14 cellular contexts compared by ENCODE assay signal in the genomic region with DNA sequence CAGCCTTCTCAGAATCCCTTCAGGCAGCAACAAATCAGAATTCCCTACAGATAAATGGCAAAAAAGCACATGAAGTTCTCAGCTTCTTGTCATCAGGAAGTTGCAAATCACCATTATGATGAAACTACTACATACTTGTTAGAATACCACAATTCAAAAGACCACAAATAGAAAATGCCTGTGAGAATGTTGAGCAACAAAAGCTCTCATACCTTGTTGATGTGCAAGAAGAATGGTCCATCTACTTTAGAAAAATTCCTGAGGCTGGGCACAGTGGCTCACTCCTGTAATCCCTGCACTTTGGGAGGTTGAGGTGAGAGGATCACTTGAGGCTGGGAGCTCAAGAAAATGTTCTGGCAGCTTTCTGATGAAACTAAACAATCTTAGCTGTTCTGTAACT.
DNase-seq lines count a peak whose midpoint lies in the region; ATAC-seq and TF ChIP-seq lines count a peak whose summit lies in the region.
"Had no signal": no experiment of that assay in that cellular context is flagged by ENCODE, and none has a peak within 500 bp of the region (broad histone marks: within the 10 kb centered on the region; RNA-seq: fewer than 3 reads in every experiment).

No MANE protein-coding gene starts in this region.

- TF ChIP-seq CTCF in fibroblast of villous mesenchyme (IDR thresholded peaks at IDR 0.05; ENCODE audit: insufficient read depth, low read depth, low read length) (no peak), stomach (IDR thresholded peaks at IDR 0.05) (no peak)

- DNase-seq in NOMO-1 (lab: John Stamatoyannopoulos, UW; ENCODE audit: unreplicated experiment in 2 of 2) (peak; percentile 33 to 45), NOMO-1 treated with dmso at 0.1 percent for 144 hours (lab: John Stamatoyannopoulos, UW; ENCODE audit: unreplicated experiment) (no peak), NCI-H226 (peak; percentile 9), astrocyte of the hippocampus (ENCODE audit: low read depth, low spot score) (peak; percentile 1), fibroblast of villous mesenchyme (ENCODE audit: low read depth) (peak; percentile 1), stomach (no peak)
- DNase-seq: 8988T; CD4-positive, CD25-positive, alpha-beta regulatory T cell; GOT3 had no signal

- ATAC-seq in GM18868 (IDR thresholded peaks at IDR 0.05; ENCODE audit: unreplicated experiment) (no peak), GM21367 (IDR thresholded peaks at IDR 0.05; ENCODE audit: unreplicated experiment) (no peak)
- ATAC-seq: HepG2 had no signal

- peaks cover 0 to 6% (median 3%) of the 10 kb centered on the region in 4 donors for H3K9me3 ChIP-seq in stomach
- H3K9me3 ChIP-seq: BLaER1 treated with 17β-estradiol and CSF1 and Interleukin-3, amounts not matched to agents 10 nM and 100 nM; HAP-1 had no signal

- intact Hi-C loops in stomach (cut with DNase I; ENCODE audit: low total_unique reads), result no loop called here

- no peaks in the 10 kb centered on the region for H3K36me3 ChIP-seq in stomach
- H3K36me3 ChIP-seq: BLaER1 treated with 17β-estradiol and CSF1 and Interleukin-3, amounts not matched to agents 10 nM and 100 nM; HAP-1 had no signal

- TF ChIP-seq EP300 in stomach (IDR thresholded peaks at IDR 0.05), result no peak

- no peaks in the 10 kb centered on the region for H3K4me1 ChIP-seq in stomach
- H3K4me1 ChIP-seq: BLaER1 treated with 17β-estradiol and CSF1 and Interleukin-3, amounts not matched to agents 10 nM and 100 nM; HAP-1 had no signal

- H3K27me3 ChIP-seq in stomach, result no peaks in the 10 kb centered on the region
- H3K27me3 ChIP-seq: BLaER1 treated with 17β-estradiol and CSF1 and Interleukin-3, amounts not matched to agents 10 nM and 100 nM had no signal

- no peak for TF ChIP-seq POLR2A in stomach (IDR thresholded peaks at IDR 0.05)

- H3K27ac ChIP-seq in stomach, result no peak overlapping the region
- H3K27ac ChIP-seq: BLaER1 treated with 17β-estradiol and CSF1 and Interleukin-3, amounts not matched to agents 10 nM and 100 nM had no signal

- no peak overlapping the region for H3K4me3 ChIP-seq in fibroblast of villous mesenchyme (ENCODE audit: low read depth, low read length)
- H3K4me3 ChIP-seq in stomach, result no peak overlapping the region
- H3K4me3 ChIP-seq: BLaER1 treated with 17β-estradiol and CSF1 and Interleukin-3, amounts not matched to agents 10 nM and 100 nM; HAP-1 had no signal

Comparison
In these comparisons a context has a peak if more than half of its experiments do, and no peak if none do; other contexts are left out.
1. DNase-seq: peak in NOMO-1 (2 of 2), NCI-H226 (single experiment), astrocyte of the hippocampus (single experiment) and fibroblast of villous mesenchyme (single experiment); none in NOMO-1 treated with dmso at 0.1 percent for 144 hours (single experiment) and stomach (single experiment).